8 cellular contexts compared by ENCODE assay signal in genomic region chr3:66220602-66221377, GRCh38.
DNase-seq lines count a peak whose midpoint lies in the region; ATAC-seq and TF ChIP-seq lines count a peak whose summit lies in the region.

Gene SLC25A26 (plus strand): TSS chr3:66221001. CDS start chr3:66221095, 94 bp downstream.

- H3K27me3 Mint-ChIP-seq in central memory CD8-positive, alpha-beta T cell = no peaks in the 10 kb centered on the region

- H3K27ac Mint-ChIP-seq in central memory CD8-positive, alpha-beta T cell (ENCODE audit: low read depth) = peak within 1 kb of the TSS; percentile 90

- H3K4me3 Mint-ChIP-seq in central memory CD8-positive, alpha-beta T cell = peak within 1 kb of the TSS; percentile 91

- H3K4me1 Mint-ChIP-seq in central memory CD8-positive, alpha-beta T cell = peaks cover 40% of the 10 kb centered on the region

- peak; percentile 78 for DNase-seq in AG09309 (ENCODE audit: low read depth)
- DNase-seq in NCI-H446 (lab: John Stamatoyannopoulos, UW) = peak; percentile 44 to 76
- peak; percentile 95 for DNase-seq in activated CD4-positive, CD25-positive, alpha-beta regulatory T cell treated with anti-CD3 and anti-CD28 coated beads, Interleukin-2, amount 50 U/mL, for 16 hours (ENCODE audit: low read depth, low spot score)
- peak; percentile 91 to 96 for DNase-seq in central memory CD8-positive, alpha-beta T cell (ENCODE audit: low spot score in 2 of 2)
- peak; percentile 97 for DNase-seq in iris pigment epithelial cell (ENCODE audit: low read depth)
- peak; percentile 94 for DNase-seq in stimulated activated CD4-positive, alpha-beta T cell treated with anti-CD3 and anti-CD28 coated beads, Interleukin-12 subunit alpha, Interleukin-12 subunit beta, amount 100 ng/mL, for 4 hours

- ATAC-seq in GM19025 (IDR thresholded peaks at IDR 0.05; ENCODE audit: low read depth, unreplicated experiment) = peak; percentile 99
- peak; percentile 99 for ATAC-seq in HG03342 (IDR thresholded peaks at IDR 0.05; ENCODE audit: unreplicated experiment)
- peak; percentile 98 for ATAC-seq in central memory CD8-positive, alpha-beta T cell (replicated peaks; ENCODE audit: extremely low read depth, poor library complexity, severe bottlenecking)

- peaks cover 20% of the 10 kb centered on the region for H3K36me3 Mint-ChIP-seq in central memory CD8-positive, alpha-beta T cell (ENCODE audit: insufficient read depth)

- no peaks in the 10 kb centered on the region for H3K9me3 Mint-ChIP-seq in central memory CD8-positive, alpha-beta T cell

- H3K4me3 ChIP-seq in AG09309 (ENCODE audit: control insufficient read depth, low read depth, low read length) = peak within 1 kb of the TSS; percentile 85

- TF ChIP-seq CTCF in AG09309 (IDR thresholded peaks at IDR 0.05; ENCODE audit: control insufficient read depth, insufficient read depth, low read depth, low read length, missing control alignments) = no peak

Comparison
In these comparisons a context has a peak if more than half of its experiments do, and no peak if none do; other contexts are left out.
1. Peak in every context shown above with its lines: DNase-seq, ATAC-seq and H3K4me3 ChIP-seq.